ENCODE assay signal across 12 cellular contexts in the genomic region with DNA sequence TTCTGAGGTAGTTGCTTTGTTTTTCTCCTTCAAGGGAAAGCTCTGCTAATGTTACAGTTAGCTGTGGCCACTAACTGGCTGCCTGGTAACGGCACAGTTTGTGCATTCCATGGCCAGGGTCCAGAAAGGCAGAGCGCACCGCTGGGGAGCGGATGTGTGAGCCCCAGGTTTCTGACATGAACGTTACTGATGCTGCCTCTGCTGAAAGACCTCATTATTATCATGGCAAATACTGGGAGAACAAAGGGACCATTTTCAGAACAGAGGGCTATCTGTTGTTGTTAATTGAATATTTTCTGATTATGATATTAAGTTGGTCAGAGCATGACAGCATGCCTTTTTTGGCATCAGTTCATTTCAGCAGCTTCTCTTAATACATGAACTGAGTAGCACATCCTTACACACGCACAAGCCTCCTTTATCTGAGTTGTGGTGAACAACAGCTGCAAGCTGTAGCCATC.
DNase-seq lines count a peak whose midpoint lies in the region; ATAC-seq and TF ChIP-seq lines count a peak whose summit lies in the region.
"Had no signal": no experiment of that assay in that cellular context is flagged by ENCODE, and none has a peak within 500 bp of the region (broad histone marks: within the 10 kb centered on the region; RNA-seq: fewer than 3 reads in every experiment).

No MANE protein-coding gene starts in this region.

- no peaks in the 10 kb centered on the region for H3K9me3 ChIP-seq in A673 (ENCODE audit: low read depth, low read length, poor library complexity, severe bottlenecking)
- no peaks in the 10 kb centered on the region for H3K9me3 ChIP-seq in esophagus squamous epithelium

- intact Hi-C loops in A673 (cut with micrococcal nuclease; ENCODE audit: unreplicated experiment) = loop anchor here (2.0 kb wide), 1 partner anchor 70 kb away; no protein-coding TSS in a partner anchor
- intact Hi-C loops in esophagus squamous epithelium (cut with DNase I) = no loop called here

- H3K27ac ChIP-seq in A673 (ENCODE audit: low read depth, low read length, poor library complexity, severe bottlenecking) (no peak overlapping the region), esophagus squamous epithelium (no peak overlapping the region)

- H3K27me3 ChIP-seq in A673 (replicated peaks; ENCODE audit: insufficient read depth, low read depth, low read length, poor library complexity) (no peaks in the 10 kb centered on the region), esophagus squamous epithelium (no peaks in the 10 kb centered on the region)

- TF ChIP-seq CTCF in A673 (conservative IDR thresholded peaks at IDR 0.05; ENCODE audit: low read depth, low read length) (no peak), esophagus squamous epithelium (IDR thresholded peaks at IDR 0.05) (no peak)

- POLR2A ChIA-PET in A673 (lab: Charles Lee; ENCODE audit: low non-redundant PET) = no interaction called here

- H3K36me3 ChIP-seq in A673 (ENCODE audit: insufficient read depth, low read length, poor library complexity, severe bottlenecking) = no peaks in the 10 kb centered on the region
- H3K36me3 ChIP-seq in esophagus squamous epithelium = no peaks in the 10 kb centered on the region

- H3K4me3 ChIP-seq in A673 (ENCODE audit: low read depth, low read length, poor library complexity, severe bottlenecking) = no peak overlapping the region
- no peak overlapping the region for H3K4me3 ChIP-seq in esophagus squamous epithelium

- 22 to 36% methylated on average over 1 of the region's 6 CpGs for WGBS in esophagus squamous epithelium, 2 donors

- H3K4me1 ChIP-seq in A673 (ENCODE audit: insufficient read depth, low read length, poor library complexity, severe bottlenecking) = peaks cover 6% of the 10 kb centered on the region
- H3K4me1 ChIP-seq in esophagus squamous epithelium = no peaks in the 10 kb centered on the region

- CTCF ChIA-PET in A673 (lab: Charles Lee) = no interaction called here

- DNase-seq in A673 (ENCODE audit: low spot score) (peak; percentile 70), astrocyte of the hippocampus (ENCODE audit: low read depth, low spot score) (peak; percentile 92), kidney tubule cell (ENCODE audit: low spot score) (peak; percentile 90), esophagus squamous epithelium (lab: John Stamatoyannopoulos, UW) (no peak), SKM-1 treated with dmso at 0.1 percent for 144 hours (lab: John Stamatoyannopoulos, UW; ENCODE audit: unreplicated experiment) (no peak), NOMO-1 treated with dmso at 0.1 percent for 144 hours (lab: John Stamatoyannopoulos, UW; ENCODE audit: unreplicated experiment) (no peak)
- DNase-seq in activated effector memory CD4-positive, alpha-beta T cell treated with anti-CD3 and anti-CD28 coated beads, Interleukin-2, amount 50 U/mL, for 16 hours = no peak
- DNase-seq: activated naive CD4-positive, alpha-beta T cell treated with anti-CD3 and anti-CD28 coated beads, Interleukin-2, amount 10 ng/mL, durations not matched to agents 7 days and 5 days; erythroblast; H9; NCI-H524 treated with DMSO at 0.1 percent for 48 hours had no signal

- no TSS peak for BruUV-seq in A673 (replicated peaks; lab: Mats Ljungman, UMichigan)

- no peak for TF ChIP-seq POLR2A in esophagus squamous epithelium (IDR thresholded peaks at IDR 0.05)

- peak; percentile 12 for ATAC-seq in HG03565 (IDR thresholded peaks at IDR 0.05; ENCODE audit: unreplicated experiment)

Comparison
In these comparisons a context has a peak if more than half of its experiments do, and no peak if none do; other contexts are left out.
1. DNase-seq: peak in A673 (single experiment), astrocyte of the hippocampus (single experiment) and kidney tubule cell (single experiment); none in activated effector memory CD4-positive, alpha-beta T cell treated with anti-CD3 and anti-CD28 coated beads, Interleukin-2, amount 50 U/mL, for 16 hours (single experiment), esophagus squamous epithelium (single experiment), SKM-1 treated with dmso at 0.1 percent for 144 hours (single experiment) and NOMO-1 treated with dmso at 0.1 percent for 144 hours (single experiment).